27 cellular contexts compared by ENCODE assay signal in genomic region chr13:72430923-72431322, GRCh38.
"Had no signal": no experiment of that assay in that cellular context is flagged by ENCODE, and none has a peak within 500 bp of the region (broad histone marks: within the 10 kb centered on the region; RNA-seq: fewer than 3 reads in every experiment).

No MANE protein-coding gene starts in this region.

- H3K9me3 Mint-ChIP-seq: dendritic cell treated with granulocyte-macrophage colony-stimulating factor and Interleukin-4, amounts not matched to agents 40 ng/mL and 50 ng/mL, for 4 days; nephron had no signal

- H3K4me2 ChIP-seq: smooth muscle cell had no signal

- H3K4me3 Mint-ChIP-seq: dendritic cell treated with granulocyte-macrophage colony-stimulating factor and Interleukin-4, amounts not matched to agents 40 ng/mL and 50 ng/mL, for 4 days; naive thymus-derived CD4-positive, alpha-beta T cell; nephron; stimulated activated naive CD8-positive, alpha-beta T cell treated with anti-CD3 and anti-CD28 coated beads, Interleukin-15, amount 100 ng/mL, for 72 hours had no signal

- DNase-seq: effector CD8-positive, alpha-beta T cell; erythroblast; esophagus squamous epithelium; foreskin melanocyte; hypothalamus; left cardiac atrium; left lung; mesenchymal stem cell; midbrain; naive thymus-derived CD4-positive, alpha-beta T cell; nucleus accumbens; stimulated activated CD4-positive, alpha-beta T cell treated with anti-CD3 and anti-CD28 coated beads, Interleukin-12 subunit alpha, Interleukin-12 subunit beta, amount 100 ng/mL, for 4 hours; stimulated activated CD4-positive, alpha-beta T cell treated with anti-CD3 and anti-CD28 coated beads, Interleukin-1b, Interleukin-23, amount 100 ng/mL, for 48 hours; stimulated activated CD4-positive, alpha-beta T cell treated with anti-CD3 and anti-CD28 coated beads, Interleukin-4, amount 100 ng/mL, for 1 hour; stimulated activated CD8-positive, alpha-beta memory T cell treated with anti-CD3 and anti-CD28 coated beads, Interleukin-4, amount 100 ng/mL, for 48 hours; stimulated activated naive CD4-positive, alpha-beta T cell; stimulated activated naive CD8-positive, alpha-beta T cell treated with anti-CD3 and anti-CD28 coated beads, Interleukin-15, amount 100 ng/mL, for 72 hours; transverse colon; upper lobe of right lung; uterus had no signal

- H3K36me3 ChIP-seq: esophagus squamous epithelium, left lung, prostate gland, right atrium auricular region, suprapubic skin, transverse colon, upper lobe of right lung, uterus had no signal

- H3K4me1 ChIP-seq: esophagus squamous epithelium, left lung, prostate gland, right atrium auricular region, suprapubic skin, transverse colon, upper lobe of right lung, uterus had no signal

- FAIRE-seq: colon had no signal

- H3K27ac ChIP-seq: esophagus squamous epithelium, left lung, prostate gland, right atrium auricular region, suprapubic skin, transverse colon, upper lobe of right lung, uterus had no signal

- H3K27me3 ChIP-seq: esophagus squamous epithelium, left lung, right atrium auricular region, suprapubic skin, transverse colon, upper lobe of right lung, uterus had no signal

- H3K27ac Mint-ChIP-seq: dendritic cell treated with granulocyte-macrophage colony-stimulating factor and Interleukin-4, amounts not matched to agents 40 ng/mL and 50 ng/mL, for 4 days; naive thymus-derived CD4-positive, alpha-beta T cell; nephron; stimulated activated naive CD8-positive, alpha-beta T cell treated with anti-CD3 and anti-CD28 coated beads, Interleukin-15, amount 100 ng/mL, for 72 hours had no signal

- H3K27me3 Mint-ChIP-seq: dendritic cell treated with granulocyte-macrophage colony-stimulating factor and Interleukin-4, amounts not matched to agents 40 ng/mL and 50 ng/mL, for 4 days; naive thymus-derived CD4-positive, alpha-beta T cell; stimulated activated naive CD8-positive, alpha-beta T cell treated with anti-CD3 and anti-CD28 coated beads, Interleukin-15, amount 100 ng/mL, for 72 hours had no signal

- H3K4me3 ChIP-seq: esophagus squamous epithelium, left lung, prostate gland, right atrium auricular region, smooth muscle cell, suprapubic skin, transverse colon, upper lobe of right lung, uterus had no signal

- H3K36me3 Mint-ChIP-seq: naive thymus-derived CD4-positive, alpha-beta T cell had no signal

- H3K9me3 ChIP-seq: esophagus squamous epithelium, left lung, prostate gland, right atrium auricular region, suprapubic skin, transverse colon, upper lobe of right lung, uterus had no signal

- H3K4me1 Mint-ChIP-seq: naive thymus-derived CD4-positive, alpha-beta T cell; nephron; stimulated activated naive CD8-positive, alpha-beta T cell treated with anti-CD3 and anti-CD28 coated beads, Interleukin-15, amount 100 ng/mL, for 72 hours had no signal
